In the genomic region with DNA sequence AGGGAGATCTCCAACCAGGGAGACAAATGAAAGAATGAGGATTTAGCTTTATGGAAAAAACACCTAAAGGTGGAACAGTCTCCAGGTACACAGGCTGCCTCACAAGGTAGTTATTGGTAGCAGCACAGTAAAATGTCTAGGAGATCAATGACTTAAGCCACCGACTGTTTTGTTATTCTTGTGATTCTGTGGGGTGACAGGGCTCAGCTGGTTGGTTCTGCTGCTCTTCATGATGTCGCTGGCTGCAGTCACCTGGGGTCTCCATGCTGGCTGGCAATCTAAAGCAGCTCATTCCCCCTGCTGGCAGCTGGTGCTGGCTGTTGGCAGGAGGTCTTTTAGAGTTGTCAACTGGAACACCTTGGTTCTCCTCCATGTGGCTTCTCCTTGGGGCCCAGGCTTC, we compare ENCODE assay signal across 7 cellular contexts.
"Had no signal": no experiment of that assay in that cellular context is flagged by ENCODE, and none has a peak within 500 bp of the region (broad histone marks: within the 10 kb centered on the region; RNA-seq: fewer than 3 reads in every experiment).

No MANE protein-coding gene starts in this region.

- H3K9me3 ChIP-seq: HAP-1 had no signal

- H3K4me3 ChIP-seq: HAP-1, K562 had no signal

- H3K36me3 ChIP-seq: HAP-1 had no signal

- ATAC-seq: HCT116, K562 had no signal

- DNase-seq: GOT3, H7, IMR-90, KG1 had no signal

- H3K4me1 ChIP-seq: HAP-1 had no signal
